In the genomic region with DNA sequence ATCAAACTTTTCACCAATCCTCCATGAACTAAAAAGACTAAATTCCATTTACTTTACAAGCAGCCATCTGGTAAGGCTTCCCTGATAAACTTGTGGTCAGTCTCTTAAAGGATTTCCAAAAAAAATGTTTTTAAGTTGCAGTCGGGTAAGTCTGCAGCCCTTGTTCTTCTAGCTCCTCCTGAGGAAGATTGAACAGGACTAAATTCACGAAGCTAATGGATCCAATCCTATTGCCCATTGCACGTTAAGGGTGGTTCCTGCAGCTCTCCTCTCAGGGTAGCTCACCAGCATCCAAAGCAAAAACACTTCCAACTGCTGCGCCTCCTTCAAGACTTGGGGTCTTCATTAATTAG, we compare ENCODE assay signal across 11 cellular contexts. TPM values are rescaled to one million over a fixed set of nuclear protein-coding genes. Genes with fewer than 3 reads are reported as not detected.
DNase-seq lines count a peak whose midpoint lies in the region; ATAC-seq, FAIRE-seq and TF ChIP-seq lines count a peak whose summit lies in the region.
"Had no signal": no experiment of that assay in that cellular context is flagged by ENCODE, and none has a peak within 500 bp of the region (broad histone marks: within the 10 kb centered on the region; RNA-seq: fewer than 3 reads in every experiment).

No MANE protein-coding gene starts in this region.

- H4K20me1 ChIP-seq in MM.1S (ENCODE audit: insufficient read depth, low read length) (no peaks in the 10 kb centered on the region), keratinocyte (ENCODE audit: control insufficient read depth, extremely low read depth, insufficient read depth, low read length) (no peaks in the 10 kb centered on the region)

- H3K27me3 ChIP-seq in MM.1S (replicated peaks; ENCODE audit: insufficient read depth, low read length) (no peaks in the 10 kb centered on the region; the same call in 1 of the 2 replicates), keratinocyte (ENCODE audit: control insufficient read depth, extremely low read depth, insufficient read depth, low read length) (no peaks in the 10 kb centered on the region), stomach (peaks cover 0 to 29% (median 0%) of the 10 kb centered on the region in 3 donors)
- H3K27me3 ChIP-seq: MG63 had no signal

- peaks cover 70% of the 10 kb centered on the region for H3F3A ChIP-seq in MM.1S (ENCODE audit: insufficient read depth, low read length)

- intact Hi-C loops in stomach (cut with DNase I; ENCODE audit: low total_unique reads): loop anchor here (5.0 kb wide), 1 partner anchor 351 kb away; no protein-coding TSS in a partner anchor

- H3K9me3 ChIP-seq in MM.1S (replicated peaks; ENCODE audit: insufficient read depth, low read length) (no peaks in the 10 kb centered on the region), keratinocyte (ENCODE audit: control insufficient read depth, low read depth, low read length) (no peaks in the 10 kb centered on the region), stomach (no peaks in the 10 kb centered on the region)
- H3K9me3 ChIP-seq: MG63 had no signal

- TF ChIP-seq POLR2A in stomach (IDR thresholded peaks at IDR 0.05): no peak

- H3K4me1 ChIP-seq in MM.1S (ENCODE audit: low read length) (peaks cover 38% of the 10 kb centered on the region), keratinocyte (ENCODE audit: control insufficient read depth, extremely low read depth, insufficient read depth, low read length) (peaks cover 53% of the 10 kb centered on the region), stomach (peaks cover 35 to 73% (median 70%) of the 10 kb centered on the region in 4 donors)

- no peaks in the 10 kb centered on the region for H3K36me3 ChIP-seq in MM.1S (replicated peaks; ENCODE audit: insufficient read depth, low read length)
- no peaks in the 10 kb centered on the region for H3K36me3 ChIP-seq in keratinocyte (ENCODE audit: control insufficient read depth in 2 of 2, extremely low read depth in 1 of 2, insufficient read depth in 2 of 2, low read length in 2 of 2)
- H3K36me3 ChIP-seq in stomach: no peaks in the 10 kb centered on the region
- H3K36me3 ChIP-seq: WERI-Rb-1 had no signal

- CTCF ChIA-PET in activated CD8-positive, alpha-beta T cell treated with anti-CD3 and anti-CD28 coated beads, Interleukin-2, amount 10 ng/mL, durations not matched to agents 7 days and 5 days (lab: Charles Lee): interaction anchor here (1.0 to 2.0 kb wide), 4 partner anchors 8 to 360 kb away, joined by 3 to 10 read pairs (median 3); no protein-coding TSS in a partner anchor

- H3K9me1 ChIP-seq in keratinocyte (ENCODE audit: control insufficient read depth, extremely low read depth, insufficient read depth, low read length): no peaks in the 10 kb centered on the region

- no peak for TF ChIP-seq EP300 in stomach (IDR thresholded peaks at IDR 0.05)

- no peaks in the 10 kb centered on the region for H3K36me3 Mint-ChIP-seq in activated CD8-positive, alpha-beta T cell treated with anti-CD3 and anti-CD28 coated beads, Interleukin-2, amount 10 ng/mL, durations not matched to agents 7 days and 5 days (ENCODE audit: low read depth)

- H3K4me3 Mint-ChIP-seq in activated CD8-positive, alpha-beta T cell treated with anti-CD3 and anti-CD28 coated beads, Interleukin-2, amount 10 ng/mL, durations not matched to agents 7 days and 5 days: no peak overlapping the region

- in situ Hi-C loops in astrocyte of the cerebellum (cut with HindIII; ENCODE audit: low sequenced_read_pairs): no loop called here

- H3K27ac Mint-ChIP-seq in activated CD8-positive, alpha-beta T cell treated with anti-CD3 and anti-CD28 coated beads, Interleukin-2, amount 10 ng/mL, durations not matched to agents 7 days and 5 days: no peak overlapping the region

- TF ChIP-seq CTCF in MM.1S (IDR thresholded peaks at IDR 0.05; ENCODE audit: low read length) (no peak), astrocyte of the cerebellum (IDR thresholded peaks at IDR 0.05; ENCODE audit: low read depth, low read length, missing control alignments) (no peak), keratinocyte (optimal IDR thresholded peaks at IDR 0.05 in 1 of 3, IDR thresholded peaks at IDR 0.05 in 1 of 3, conservative IDR thresholded peaks at IDR 0.05 in 1 of 3; ENCODE audit: extremely low read depth in 1 of 3, insufficient read depth in 2 of 3, low read length in 3 of 3) (no peak), stomach (IDR thresholded peaks at IDR 0.05) (no peak)

- WGBS in stomach, 5 donors: 24 to 36% (median 28%) methylated on average over 4 of the region's 4 CpGs

- no peak for FAIRE-seq in keratinocyte (lab: Jason Lieb, UNC)
- FAIRE-seq: colon, GM18507 had no signal

- H3K9me2 ChIP-seq in MM.1S (replicated peaks; ENCODE audit: insufficient read depth, low read length): no peaks in the 10 kb centered on the region

- dilution Hi-C loops in keratinocyte (cut with MboI; ENCODE audit: extremely low pct_ligation_motif_present, low sequenced_read_pairs): no loop called here

- H3K27ac ChIP-seq in MM.1S (ENCODE audit: low read length): peak overlapping the region; percentile 36; the same call in 1 of the 2 replicates
- peak overlapping the region; percentile 97 for H3K27ac ChIP-seq in keratinocyte (ENCODE audit: control insufficient read depth, insufficient read depth, low read length)
- H3K27ac ChIP-seq in stomach: peak overlapping the region; percentile 85 to 99 (median 98)
- H3K27ac ChIP-seq: WERI-Rb-1 had no signal

- H2AFZ ChIP-seq in MM.1S (ENCODE audit: low read length): no peak overlapping the region
- no peak overlapping the region for H2AFZ ChIP-seq in keratinocyte (ENCODE audit: control insufficient read depth, low read length)

- no peak for ATAC-seq in activated CD8-positive, alpha-beta T cell treated with anti-CD3 and anti-CD28 coated beads, Interleukin-2, amount 10 ng/mL, durations not matched to agents 7 days and 5 days
- no peak for ATAC-seq in GM21529 (IDR thresholded peaks at IDR 0.05; ENCODE audit: unreplicated experiment)

- no peak overlapping the region for H3K4me3 ChIP-seq in MM.1S (ENCODE audit: low read length)
- peak overlapping the region; percentile 8 for H3K4me3 ChIP-seq in astrocyte of the cerebellum (ENCODE audit: low read depth, low read length)
- peak overlapping the region; percentile 3 to 98 (median 18) for H3K4me3 ChIP-seq in keratinocyte (ENCODE audit: control insufficient read depth in 2 of 3, extremely low read depth in 1 of 3, insufficient read depth in 2 of 3, low read depth in 1 of 3, low read length in 3 of 3)
- peak overlapping the region; percentile 62 to 72 (median 69) for H3K4me3 ChIP-seq in stomach

- 0 out of 2 replicates have a peak, but pooled peaks cover 6% of the 10 kb centered on the region for H3K79me2 ChIP-seq in MM.1S (ENCODE audit: low read length)
- H3K79me2 ChIP-seq in keratinocyte (ENCODE audit: control insufficient read depth, insufficient read depth, low read length): peaks cover 14% of the 10 kb centered on the region

- DNase-seq in MM.1S (no peak), astrocyte of the cerebellum (ENCODE audit: low read depth) (no peak), keratinocyte (ENCODE audit: low read depth, low spot score) (no peak), stomach (no peak)
- no peak for DNase-seq in activated CD8-positive, alpha-beta T cell treated with anti-CD3 and anti-CD28 coated beads, Interleukin-2, amount 10 ng/mL, durations not matched to agents 7 days and 5 days
- no peak for DNase-seq in activated CD4-positive, alpha-beta T cell treated with anti-CD3 and anti-CD28 coated beads, Interleukin-2, amount 50 U/mL, for 48 hours
- DNase-seq: WERI-Rb-1 had no signal

- H3K9me3 Mint-ChIP-seq in activated CD8-positive, alpha-beta T cell treated with anti-CD3 and anti-CD28 coated beads, Interleukin-2, amount 10 ng/mL, durations not matched to agents 7 days and 5 days (ENCODE audit: insufficient read depth): no peaks in the 10 kb centered on the region

- H3K4me2 ChIP-seq in MM.1S (ENCODE audit: low read depth, low read length) (peak overlapping the region; percentile 35; the same call in 1 of the 2 replicates), keratinocyte (ENCODE audit: control insufficient read depth, extremely low read depth, insufficient read depth, low read depth, low read length) (peak overlapping the region; percentile 86)

- peaks cover 58% of the 10 kb centered on the region for H3K27me3 Mint-ChIP-seq in activated CD8-positive, alpha-beta T cell treated with anti-CD3 and anti-CD28 coated beads, Interleukin-2, amount 10 ng/mL, durations not matched to agents 7 days and 5 days (ENCODE audit: low read depth)

- H3K4me1 Mint-ChIP-seq in activated CD8-positive, alpha-beta T cell treated with anti-CD3 and anti-CD28 coated beads, Interleukin-2, amount 10 ng/mL, durations not matched to agents 7 days and 5 days (ENCODE audit: low read depth): peaks cover 56% of the 10 kb centered on the region

- no peak overlapping the region for H3K9ac ChIP-seq in MM.1S (ENCODE audit: low read length)
- peak overlapping the region; percentile 98 for H3K9ac ChIP-seq in keratinocyte (ENCODE audit: control insufficient read depth, extremely low read depth, insufficient read depth, low read length)

- POLR2A ChIA-PET in activated CD8-positive, alpha-beta T cell treated with anti-CD3 and anti-CD28 coated beads, Interleukin-2, amount 10 ng/mL, durations not matched to agents 7 days and 5 days (lab: Charles Lee): no interaction called here

RNA-seq across cellular contexts. Expression of a gene that starts 2.8 kb away (rescaled TPM):
- polyA plus RNA-seq in keratinocyte: 17.6 to 138 TPM (median 88.4 TPM) in 3 replicates
- polyA plus RNA-seq in keratinocyte (2011; ENCODE audit: low read depth): 243 TPM
- polyA plus RNA-seq in keratinocyte (2011; cell fraction: cytosol; rRNA removed): 32.9 and 46.3 TPM in 2 replicates
- 312 and 346 TPM in 2 replicates for polyA plus RNA-seq in keratinocyte (2011; cell fraction: nucleus; rRNA removed)
- polyA plus RNA-seq in keratinocyte (2012; ENCODE audit: low replicate concordance): 19.2 and 184 TPM in 2 replicates
- polyA minus RNA-seq in keratinocyte: 8.5 to 32.9 TPM (median 26.9 TPM) in 3 replicates
- polyA minus RNA-seq in keratinocyte (2011; cell fraction: cytosol; rRNA and poly(A)+ RNA removed): 75.4 TPM
- polyA minus RNA-seq in keratinocyte (2011; cell fraction: nucleus; rRNA and poly(A)+ RNA removed): 167 and 184 TPM in 2 replicates
- 100 to 1,000 TPM in 1 of 5 donors, 10 to 100 TPM in 3, 1 to 10 TPM in 1; 4.7 to 101 (median 43.1) TPM for total RNA-seq in stomach
- polyA plus RNA-seq in stomach: 10 to 100 TPM; 20.5 to 54.5 (median 41.3) TPM
- not detected for total RNA-seq in activated CD8-positive, alpha-beta T cell treated with anti-CD3 and anti-CD28 coated beads, Interleukin-2, amount 10 ng/mL, durations not matched to agents 7 days and 5 days

Comparison
In these comparisons a context has a peak if more than half of its experiments do, and no peak if none do; other contexts are left out.
1. H3K27ac ChIP-seq: peak in every context shown above with its lines; median percentile 98 in stomach; 97 in keratinocyte; 36 in MM.1S.
2. RNA of a gene that starts 2.8 kb away (total RNA-seq): 4.7 to 101 TPM in stomach; not detected in activated CD8-positive, alpha-beta T cell treated with anti-CD3 and anti-CD28 coated beads, Interleukin-2, amount 10 ng/mL, durations not matched to agents 7 days and 5 days; every median in the first group is over 4 times any median in the second.